Comparison of ENCODE assay signal across 8 cellular contexts in the genomic region with DNA sequence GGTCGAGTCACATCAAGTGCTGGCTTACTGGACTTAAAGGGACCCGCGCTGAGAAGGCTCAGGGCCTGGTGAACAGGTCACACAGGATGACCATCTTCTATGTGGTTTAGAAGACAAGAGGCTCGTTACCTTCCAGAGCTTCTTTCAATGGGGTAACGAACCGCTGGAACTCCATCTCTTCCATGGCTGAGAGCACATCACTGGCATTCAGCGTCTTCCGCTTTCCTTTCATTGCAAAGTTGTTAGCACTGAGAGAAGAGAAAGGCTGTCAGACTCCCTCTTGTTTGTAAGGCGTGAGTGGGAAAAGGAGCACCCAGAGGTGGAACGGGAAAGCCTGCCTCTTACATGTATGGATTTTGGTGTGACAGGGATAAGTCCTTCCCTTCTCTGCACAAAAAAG. TPM values are rescaled to one million over a fixed set of nuclear protein-coding genes. Genes with fewer than 3 reads are reported as not detected.
DNase-seq lines count a peak whose midpoint lies in the region; TF ChIP-seq lines count a peak whose summit lies in the region.

No MANE protein-coding gene starts in this region.

- BruUV-seq in Caco-2 (replicated peaks; lab: Mats Ljungman, UMichigan): no TSS peak
- BruUV-seq in OCI-LY7 (replicated peaks; lab: Mats Ljungman, UMichigan): no TSS peak

- DNase-seq in Caco-2: no peak
- peak; percentile 20 for DNase-seq in OCI-LY7 (ENCODE audit: low spot score)
- no peak for DNase-seq in endothelial cell (ENCODE audit: low spot score)
- no peak for DNase-seq in osteoblast (ENCODE audit: insufficient read length, low spot score, missing footprints)
- DNase-seq in NCI-H2081 (lab: John Stamatoyannopoulos, UW): no peak
- no peak for DNase-seq in amniotic stem cell (lab: John Stamatoyannopoulos, UW)
- DNase-seq in NCI-H1694 (lab: John Stamatoyannopoulos, UW): no peak
- no peak for DNase-seq in activated gamma-delta T cell treated with Interleukin-2 at 50 U/mL for 16 hours

- H4K20me1 ChIP-seq in OCI-LY7 (ENCODE audit: insufficient read depth, low read length) (no peaks in the 10 kb centered on the region; the same call in 1 of the 2 replicates), osteoblast (ENCODE audit: insufficient read depth, low read length) (no peaks in the 10 kb centered on the region)

- H3K79me2 ChIP-seq in OCI-LY7 (ENCODE audit: insufficient read depth, low read depth, low read length): peaks cover 31% of the 10 kb centered on the region
- peaks cover 19% of the 10 kb centered on the region for H3K79me2 ChIP-seq in osteoblast (ENCODE audit: insufficient read depth, low read length)

- H3K9me3 ChIP-seq in Caco-2 (no peaks in the 10 kb centered on the region), OCI-LY7 (ENCODE audit: low read length) (no peaks in the 10 kb centered on the region), osteoblast (ENCODE audit: low read depth, low read length) (no peaks in the 10 kb centered on the region)

- POLR2A ChIA-PET in Caco-2 (lab: Charles Lee): interaction anchor here (1.0 to 1.3 kb wide), 9 partner anchors 9 to 135 kb away, joined by 3 to 15 read pairs (median 4); a partner anchor contains a TSS
- POLR2A ChIA-PET in OCI-LY7 (lab: Charles Lee): interaction anchor here (0.6 to 2.6 kb wide), 8 partner anchors 8 to 193 kb away, joined by 3 to 14 read pairs (median 4); a partner anchor contains a TSS

- H3K27me3 ChIP-seq in Caco-2 (replicated peaks; ENCODE audit: control insufficient read depth, insufficient read depth, low read length) (no peaks in the 10 kb centered on the region), osteoblast (ENCODE audit: insufficient read depth, low read length) (no peaks in the 10 kb centered on the region)

- H3K4me3 Mint-ChIP-seq in Caco-2 (ENCODE audit: unreplicated experiment) (peak overlapping the region; percentile 88), endothelial cell (ENCODE audit: unreplicated experiment) (peak overlapping the region; percentile 100)

- H3K4me3 ChIP-seq in Caco-2 (ENCODE audit: low read depth, low read length): peak overlapping the region; percentile 89
- peak overlapping the region; percentile 88 for H3K4me3 ChIP-seq in OCI-LY7 (ENCODE audit: low read depth, low read length, poor library complexity, severe bottlenecking)
- H3K4me3 ChIP-seq in osteoblast (ENCODE audit: insufficient read depth, low read length): peak overlapping the region; percentile 99

- intact Hi-C loops in Caco-2 (cut with micrococcal nuclease; ENCODE audit: unreplicated experiment): no loop called here
- intact Hi-C loops in OCI-LY7 (cut with micrococcal nuclease; ENCODE audit: unreplicated experiment): no loop called here

- H3K27me3 Mint-ChIP-seq in Caco-2 (ENCODE audit: insufficient read depth, unreplicated experiment) (no peaks in the 10 kb centered on the region), endothelial cell (ENCODE audit: unreplicated experiment) (peaks cover 7% of the 10 kb centered on the region)

- H3K36me3 ChIP-seq in Caco-2 (ENCODE audit: control insufficient read depth, insufficient read depth, low read length): 0 out of 2 replicates have a peak, but pooled peaks cover 2% of the 10 kb centered on the region
- peaks cover 38% of the 10 kb centered on the region for H3K36me3 ChIP-seq in OCI-LY7 (ENCODE audit: insufficient read depth, low read length)
- peaks cover 13% of the 10 kb centered on the region for H3K36me3 ChIP-seq in osteoblast (ENCODE audit: insufficient read depth, low read length)

- H3K27ac Mint-ChIP-seq in Caco-2 (ENCODE audit: unreplicated experiment) (peak overlapping the region; percentile 98), endothelial cell (ENCODE audit: unreplicated experiment) (peak overlapping the region; percentile 76)

- H2AFZ ChIP-seq in OCI-LY7 (ENCODE audit: low read length): peak overlapping the region; percentile 88; the same call in 1 of the 2 replicates
- peak overlapping the region; percentile 96 for H2AFZ ChIP-seq in osteoblast (ENCODE audit: low read length)

- H3K4me1 Mint-ChIP-seq in Caco-2 (ENCODE audit: low read depth, unreplicated experiment) (peaks cover 20% of the 10 kb centered on the region), endothelial cell (ENCODE audit: unreplicated experiment) (peaks cover 18% of the 10 kb centered on the region)

- no peaks in the 10 kb centered on the region for H3K9me2 ChIP-seq in OCI-LY7 (ENCODE audit: insufficient read depth, low read length)

- H3K9me3 Mint-ChIP-seq in Caco-2 (ENCODE audit: unreplicated experiment): no peaks in the 10 kb centered on the region
- no peaks in the 10 kb centered on the region for H3K9me3 Mint-ChIP-seq in endothelial cell (ENCODE audit: unreplicated experiment)

- peaks cover 3% of the 10 kb centered on the region; the same call in 1 of the 2 replicates for H3K4me1 ChIP-seq in Caco-2
- H3K4me1 ChIP-seq in OCI-LY7 (ENCODE audit: insufficient read depth, low read length, poor library complexity, severe bottlenecking): peaks cover 43% of the 10 kb centered on the region
- peaks cover 7% of the 10 kb centered on the region for H3K4me1 ChIP-seq in osteoblast (ENCODE audit: insufficient read depth, low read length)

- TF ChIP-seq CTCF in Caco-2 (IDR thresholded peaks at IDR 0.05; ENCODE audit: insufficient read depth in 1 of 2, low read depth in 1 of 2, low read length in 1 of 2, severe bottlenecking in 1 of 2, unreplicated experiment in 1 of 2): no peak
- no peak for TF ChIP-seq CTCF in OCI-LY7 (conservative IDR thresholded peaks at IDR 0.05; ENCODE audit: low read length)
- TF ChIP-seq CTCF in endothelial cell (IDR thresholded peaks at IDR 0.05; ENCODE audit: unreplicated experiment): no peak
- TF ChIP-seq CTCF in osteoblast (IDR thresholded peaks at IDR 0.05; ENCODE audit: extremely low read depth, low read depth, low read length): no peak

- peaks cover 56% of the 10 kb centered on the region for H3K36me3 Mint-ChIP-seq in Caco-2 (ENCODE audit: insufficient read depth, unreplicated experiment)
- H3K36me3 Mint-ChIP-seq in endothelial cell (ENCODE audit: low read depth, unreplicated experiment): peaks cover 21% of the 10 kb centered on the region

- H3K4me2 ChIP-seq in OCI-LY7 (ENCODE audit: low read length) (peak overlapping the region; percentile 89), osteoblast (ENCODE audit: insufficient read depth, low read length) (peak overlapping the region; percentile 99)

- H3K27ac ChIP-seq in OCI-LY7 (ENCODE audit: low read depth, low read length, poor library complexity, severe bottlenecking) (peak overlapping the region; percentile 97), osteoblast (ENCODE audit: low read depth, low read length) (peak overlapping the region; percentile 99)

- CTCF ChIA-PET in Caco-2 (lab: Charles Lee) (interaction anchor here (1.0 to 2.0 kb wide), 6 partner anchors 8 to 248 kb away, joined by 3 to 16 read pairs (median 6); a partner anchor contains a TSS), OCI-LY7 (lab: Charles Lee; ENCODE audit: unreplicated experiment) (interaction anchor here (0.8 kb wide), 1 partner anchor 140 kb away, joined by 3 read pairs; no protein-coding TSS in a partner anchor)

RNA-seq across cellular contexts. Expression of a gene that starts 1.0 kb away (rescaled TPM):
- 48.8 and 57.2 TPM in 2 replicates for total RNA-seq in Caco-2 (2022)
- 108 and 132 TPM in 2 replicates for total RNA-seq in OCI-LY7 (2014; rRNA removed; shearing (Covaris generic))
- 118 and 130 TPM in 2 replicates for total RNA-seq in OCI-LY7 (2022)
- 28.7 TPM for total RNA-seq in endothelial cell (ENCODE audit: unreplicated experiment)
- total RNA-seq in osteoblast: 30.8 and 34.5 TPM in 2 replicates

RNA-seq across cellular contexts. Expression of a gene that starts 1.1 kb away (rescaled TPM):
- 1.1 and 1.9 TPM in 2 replicates for total RNA-seq in Caco-2 (2022)
- total RNA-seq in OCI-LY7 (2014; rRNA removed; shearing (Covaris generic)): 1.8 and 3.0 TPM in 2 replicates
- total RNA-seq in OCI-LY7 (2022): 1.8 and 2.9 TPM in 2 replicates
- total RNA-seq in endothelial cell (ENCODE audit: unreplicated experiment): 0.92 TPM
- 0.36 and 0.88 TPM in 2 replicates for total RNA-seq in osteoblast

RNA-seq across cellular contexts. Expression of a gene that starts 8.4 kb away (rescaled TPM):
- total RNA-seq in Caco-2 (2022) (43.6 and 48.8 TPM in 2 replicates), OCI-LY7 (2022) (26.3 and 26.6 TPM in 2 replicates), endothelial cell (ENCODE audit: unreplicated experiment) (19.3 TPM), osteoblast (23.9 and 26.8 TPM in 2 replicates)
- 14.3 and 19.8 TPM in 2 replicates for total RNA-seq in OCI-LY7 (2014; rRNA removed; shearing (Covaris generic))

RNA-seq across cellular contexts. Expression of a gene that starts 32.7 kb away (rescaled TPM):
- total RNA-seq in Caco-2 (2022) (60.9 and 64.9 TPM in 2 replicates), OCI-LY7 (2022) (16.0 and 16.7 TPM in 2 replicates), endothelial cell (ENCODE audit: unreplicated experiment) (8.4 TPM), osteoblast (7.2 and 15.6 TPM in 2 replicates)
- 11.9 and 18.1 TPM in 2 replicates for total RNA-seq in OCI-LY7 (2014; rRNA removed; shearing (Covaris generic))

RNA-seq across cellular contexts. Expression of a gene that starts 54.0 kb away (rescaled TPM):
- total RNA-seq in Caco-2 (2022): 70.8 and 71.1 TPM in 2 replicates
- 11.7 and 22.8 TPM in 2 replicates for total RNA-seq in OCI-LY7 (2014; rRNA removed; shearing (Covaris generic))
- 22.5 and 32.9 TPM in 2 replicates for total RNA-seq in OCI-LY7 (2022)
- 474 TPM for total RNA-seq in endothelial cell (ENCODE audit: unreplicated experiment)
- total RNA-seq in osteoblast: 77.4 and 99.3 TPM in 2 replicates
